ENCODE assay signal across 29 cellular contexts in genomic region chr19:28443361-28443760, GRCh38.
"Had no signal": no experiment of that assay in that cellular context is flagged by ENCODE, and none has a peak within 500 bp of the region (broad histone marks: within the 10 kb centered on the region; RNA-seq: fewer than 3 reads in every experiment).

No MANE protein-coding gene starts in this region.

- ATAC-seq: activated CD8-positive, alpha-beta memory T cell treated with anti-CD3 and anti-CD28 coated beads, Interleukin-2, amount 10 ng/mL, durations not matched to agents 7 days and 5 days; activated CD8-positive, alpha-beta T cell treated with anti-CD3 and anti-CD28 coated beads for 36 hours; activated naive CD8-positive, alpha-beta T cell treated with anti-CD3 and anti-CD28 coated beads, Interleukin-2, amount 50 U/mL, for 24 hours; heart left ventricle; left lobe of liver; lower lobe of right lung; naive thymus-derived CD8-positive, alpha-beta T cell; psoas muscle; right cardiac atrium; SK-N-SH treated with all-trans-retinoic acid at 6 μM for 48 hours; stimulated activated naive CD8-positive, alpha-beta T cell treated with anti-CD3 and anti-CD28 coated beads, Interleukin-15, amount 100 ng/mL, for 72 hours had no signal

- H3K9me3 Mint-ChIP-seq: activated CD8-positive, alpha-beta T cell treated with anti-CD3 and anti-CD28 coated beads for 36 hours; activated naive CD8-positive, alpha-beta T cell treated with anti-CD3 and anti-CD28 coated beads, Interleukin-2, amount 50 U/mL, for 24 hours; activated T-helper 1 cell treated with anti-CD3 and anti-CD28 coated beads, Interleukin-12 subunit alpha, Interleukin-12 subunit beta, Interleukin-2, Interleukin-4 antibody, amounts not matched to agents 30 ng/mL and 10 ng/mL and 1 ng/mL, durations not matched to agents 14 hours and 24 hours and 36 hours; T-helper 2 cell treated with Interferon-gamma antibody and Interleukin-4, amounts not matched to agents 5 μg/mL and 100 μg/mL, for 36 hours had no signal

- H3K27ac ChIP-seq: epithelial cell of prostate, heart left ventricle, lower lobe of right lung, neutrophil, ovary, psoas muscle, suprapubic skin, tibial nerve, VCaP had no signal

- H3K27me3 ChIP-seq: heart left ventricle, ovary, suprapubic skin, tibial nerve had no signal

- H3K4me3 Mint-ChIP-seq: activated CD4-positive, alpha-beta T cell treated with anti-CD3 and anti-CD28 coated beads, Interleukin-2, amount 10 ng/mL, durations not matched to agents 7 days and 5 days; activated CD8-positive, alpha-beta memory T cell treated with anti-CD3 and anti-CD28 coated beads, Interleukin-2, amount 10 ng/mL, durations not matched to agents 7 days and 5 days; activated CD8-positive, alpha-beta T cell treated with anti-CD3 and anti-CD28 coated beads for 36 hours; activated naive CD8-positive, alpha-beta T cell treated with anti-CD3 and anti-CD28 coated beads, Interleukin-2, amount 50 U/mL, for 24 hours; activated T-helper 1 cell treated with anti-CD3 and anti-CD28 coated beads, Interleukin-12 subunit alpha, Interleukin-12 subunit beta, Interleukin-2, Interleukin-4 antibody, amounts not matched to agents 30 ng/mL and 10 ng/mL and 1 ng/mL, durations not matched to agents 14 hours and 24 hours and 36 hours; naive thymus-derived CD8-positive, alpha-beta T cell; stimulated activated naive CD8-positive, alpha-beta T cell treated with anti-CD3 and anti-CD28 coated beads, Interleukin-15, amount 100 ng/mL, for 72 hours; T-helper 2 cell treated with Interferon-gamma antibody and Interleukin-4, amounts not matched to agents 5 μg/mL and 100 μg/mL, for 36 hours had no signal

- H3K36me3 Mint-ChIP-seq: activated CD8-positive, alpha-beta memory T cell treated with anti-CD3 and anti-CD28 coated beads, Interleukin-2, amount 10 ng/mL, durations not matched to agents 7 days and 5 days; brain; naive thymus-derived CD8-positive, alpha-beta T cell had no signal

- H3K27me3 Mint-ChIP-seq: activated CD8-positive, alpha-beta memory T cell treated with anti-CD3 and anti-CD28 coated beads, Interleukin-2, amount 10 ng/mL, durations not matched to agents 7 days and 5 days; activated CD8-positive, alpha-beta T cell treated with anti-CD3 and anti-CD28 coated beads for 36 hours; activated naive CD8-positive, alpha-beta T cell treated with anti-CD3 and anti-CD28 coated beads, Interleukin-2, amount 50 U/mL, for 24 hours; stimulated activated naive CD8-positive, alpha-beta T cell treated with anti-CD3 and anti-CD28 coated beads, Interleukin-15, amount 100 ng/mL, for 72 hours had no signal

- H3K4me3 ChIP-seq: heart left ventricle, lower lobe of right lung, ovary, psoas muscle, suprapubic skin, tibial nerve had no signal

- H3K36me3 ChIP-seq: heart left ventricle, lower lobe of right lung, neutrophil, ovary, suprapubic skin, tibial nerve had no signal

- FAIRE-seq: colon, islet of Langerhans had no signal

- H3K9me3 ChIP-seq: heart left ventricle, lower lobe of right lung, neutrophil, ovary, psoas muscle, suprapubic skin, tibial nerve had no signal

- H3K4me1 Mint-ChIP-seq: activated CD8-positive, alpha-beta memory T cell treated with anti-CD3 and anti-CD28 coated beads, Interleukin-2, amount 10 ng/mL, durations not matched to agents 7 days and 5 days; activated naive CD8-positive, alpha-beta T cell treated with anti-CD3 and anti-CD28 coated beads, Interleukin-2, amount 50 U/mL, for 24 hours; stimulated activated naive CD8-positive, alpha-beta T cell treated with anti-CD3 and anti-CD28 coated beads, Interleukin-15, amount 100 ng/mL, for 72 hours had no signal

- DNase-seq: activated CD4-positive, alpha-beta T cell treated with anti-CD3 and anti-CD28 coated beads, Interleukin-2, amount 10 ng/mL, durations not matched to agents 7 days and 5 days; activated CD4-positive, CD25-positive, alpha-beta regulatory T cell treated with anti-CD3 and anti-CD28 coated beads, Interleukin-2, amount 50 U/mL, for 72 hours; activated CD8-positive, alpha-beta memory T cell treated with anti-CD3 and anti-CD28 coated beads, Interleukin-2, amount 10 ng/mL, durations not matched to agents 7 days and 5 days; activated CD8-positive, alpha-beta T cell treated with anti-CD3 and anti-CD28 coated beads for 36 hours; activated gamma-delta T cell; activated naive CD4-positive, alpha-beta T cell treated with anti-CD3 and anti-CD28 coated beads, Interleukin-2, amount 50 U/mL, for 16 hours; activated naive CD8-positive, alpha-beta T cell treated with anti-CD3 and anti-CD28 coated beads, Interleukin-2, amount 50 U/mL, for 24 hours; activated T-cell treated with anti-CD3 and anti-CD28 coated beads for 4 hours; central memory CD4-positive, alpha-beta T cell; heart left ventricle; lower lobe of right lung; naive thymus-derived CD8-positive, alpha-beta T cell; ovary; psoas muscle; right cardiac atrium; stimulated activated CD4-positive, alpha-beta T cell treated with anti-CD3 and anti-CD28 coated beads, Interleukin-12 subunit alpha, Interleukin-12 subunit beta, amount 100 ng/mL, for 4 hours; stimulated activated naive CD8-positive, alpha-beta T cell treated with anti-CD3 and anti-CD28 coated beads, Interleukin-15, amount 100 ng/mL, for 72 hours had no signal

- H3K27ac Mint-ChIP-seq: activated CD4-positive, alpha-beta T cell treated with anti-CD3 and anti-CD28 coated beads, Interleukin-2, amount 10 ng/mL, durations not matched to agents 7 days and 5 days; activated CD8-positive, alpha-beta memory T cell treated with anti-CD3 and anti-CD28 coated beads, Interleukin-2, amount 10 ng/mL, durations not matched to agents 7 days and 5 days; activated CD8-positive, alpha-beta T cell treated with anti-CD3 and anti-CD28 coated beads for 36 hours; activated naive CD8-positive, alpha-beta T cell treated with anti-CD3 and anti-CD28 coated beads, Interleukin-2, amount 50 U/mL, for 24 hours; activated T-helper 1 cell treated with anti-CD3 and anti-CD28 coated beads, Interleukin-12 subunit alpha, Interleukin-12 subunit beta, Interleukin-2, Interleukin-4 antibody, amounts not matched to agents 30 ng/mL and 10 ng/mL and 1 ng/mL, durations not matched to agents 14 hours and 24 hours and 36 hours; naive thymus-derived CD8-positive, alpha-beta T cell; stimulated activated naive CD8-positive, alpha-beta T cell treated with anti-CD3 and anti-CD28 coated beads, Interleukin-15, amount 100 ng/mL, for 72 hours; T-helper 2 cell treated with Interferon-gamma antibody and Interleukin-4, amounts not matched to agents 5 μg/mL and 100 μg/mL, for 36 hours had no signal

- H3K4me1 ChIP-seq: heart left ventricle, lower lobe of right lung, psoas muscle, suprapubic skin, tibial nerve had no signal
